Comparison of ENCODE assay signal across 7 cellular contexts in the genomic region with DNA sequence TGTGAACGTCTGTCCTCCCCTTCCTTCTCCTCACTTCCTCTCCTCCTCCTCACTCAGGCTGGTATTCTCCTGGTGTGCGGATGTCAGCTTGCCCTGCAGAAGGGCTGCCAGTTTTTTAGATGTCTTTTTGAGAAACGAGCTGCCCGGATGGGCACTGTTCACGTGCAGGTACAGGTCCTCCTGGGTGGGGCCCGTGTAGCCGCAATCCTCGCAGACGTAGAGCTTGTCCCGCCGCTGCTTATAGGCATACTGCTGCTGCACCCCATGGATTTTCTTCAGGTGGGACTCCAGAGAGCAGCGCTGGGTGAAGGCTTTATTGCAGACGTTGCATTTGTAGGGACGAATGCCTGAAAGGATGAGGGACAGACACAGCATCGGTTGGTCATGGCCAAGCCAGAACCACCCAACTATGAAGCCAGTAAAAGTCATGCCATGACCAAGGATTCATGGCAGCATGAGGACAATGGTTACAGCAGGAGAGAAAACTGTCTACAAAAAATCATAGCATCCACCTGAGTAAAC. TPM values are rescaled to one million over a fixed set of nuclear protein-coding genes. Genes with fewer than 3 reads are reported as not detected.
"Had no signal": no experiment of that assay in that cellular context is flagged by ENCODE, and none has a peak within 500 bp of the region (broad histone marks: within the 10 kb centered on the region; RNA-seq: fewer than 3 reads in every experiment).

No MANE protein-coding gene starts in this region.

- FAIRE-seq: H1, H54, HTR-8/SVneo had no signal

- H2AFZ ChIP-seq: GM23338 had no signal

- DNase-seq: H9, HCEC 1CT had no signal

- H3K4me2 ChIP-seq: GM23338 had no signal

- ATAC-seq: GM23338 had no signal

- H3K4me3 ChIP-seq: GM23338 had no signal

RNA-seq across cellular contexts. Expression of a gene that starts 33.0 kb away (rescaled TPM):
- polyA plus RNA-seq: IgD-negative memory B cell had no signal
